In the genomic region with DNA sequence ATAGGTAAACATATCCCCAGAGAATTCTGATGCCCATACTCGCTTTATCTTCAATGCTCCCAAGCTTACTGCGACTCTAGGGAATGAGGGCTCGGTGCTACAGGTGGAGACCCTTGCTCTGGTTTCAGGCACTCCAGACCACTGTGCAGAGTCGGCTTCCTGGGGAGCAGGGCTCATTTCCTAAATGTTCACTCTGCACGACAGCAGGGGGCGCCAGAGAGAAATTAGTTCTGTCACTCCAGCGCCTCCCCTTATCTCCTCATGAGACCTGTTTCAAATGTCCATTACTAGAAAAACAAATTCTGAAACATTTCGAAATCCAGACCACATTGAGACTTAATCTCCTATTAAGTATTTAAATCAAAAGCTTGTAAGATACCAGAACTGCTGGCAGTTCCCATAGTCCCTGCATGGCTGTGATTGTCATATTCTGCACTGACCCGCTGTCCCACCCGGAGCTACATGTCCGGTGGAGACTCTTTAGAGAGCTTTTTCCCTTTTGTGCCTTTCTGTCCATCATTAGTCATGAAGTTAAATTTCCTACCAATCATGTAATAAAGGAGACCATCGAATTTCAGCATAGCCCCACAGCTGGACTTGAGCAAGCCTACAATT, we compare ENCODE assay signal across 7 cellular contexts. TPM values are rescaled to one million over a fixed set of nuclear protein-coding genes. Genes with fewer than 3 reads are reported as not detected.
DNase-seq lines count a peak whose midpoint lies in the region; ATAC-seq and TF ChIP-seq lines count a peak whose summit lies in the region.

No MANE protein-coding gene starts in this region.

- no peak overlapping the region for H3K18ac ChIP-seq in IMR-90 (ENCODE audit: low read depth, low read length)

- peak; percentile 89 for ATAC-seq in IMR-90 (ENCODE audit: low read depth)
- peak; percentile 76 for ATAC-seq in activated naive CD8-positive, alpha-beta T cell treated with anti-CD3 and anti-CD28 coated beads, Interleukin-2, amount 10 ng/mL, durations not matched to agents 7 days and 5 days (ENCODE audit: low read depth)

- no peaks in the 10 kb centered on the region for H3K27me3 Mint-ChIP-seq in activated naive CD8-positive, alpha-beta T cell treated with anti-CD3 and anti-CD28 coated beads, Interleukin-2, amount 10 ng/mL, durations not matched to agents 7 days and 5 days

- H3K27me3 ChIP-seq in IMR-90 (ENCODE audit: control insufficient read depth, insufficient read depth, low read length) = no peaks in the 10 kb centered on the region
- H3K27me3 ChIP-seq in cardiac muscle cell = no peaks in the 10 kb centered on the region
- no peaks in the 10 kb centered on the region for H3K27me3 ChIP-seq in vagina

- no peak overlapping the region for H3K14ac ChIP-seq in IMR-90 (replicated peaks; ENCODE audit: low read depth, low read length)

- CTCF ChIA-PET in IMR-90 (lab: Yijun Ruan, JAX) = interaction anchor here (0.6 to 1.5 kb wide), 9 partner anchors 8 to 1611 kb away, joined by 3 to 5 read pairs (median 3); no protein-coding TSS in a partner anchor

- H3K27ac ChIP-seq in IMR-90 (ENCODE audit: insufficient read depth, low read length) = no peak overlapping the region
- no peak overlapping the region for H3K27ac ChIP-seq in cardiac muscle cell
- H3K27ac ChIP-seq in vagina = no peak overlapping the region

- no peak overlapping the region for H3K4me3 ChIP-seq in IMR-90 (ENCODE audit: insufficient read depth, low read depth, low read length)
- H3K4me3 ChIP-seq in cardiac muscle cell = no peak overlapping the region
- H3K4me3 ChIP-seq in vagina = no peak overlapping the region

- in situ Hi-C loops in IMR-90 (cut with MboI; ENCODE audit: low sequenced_read_pairs) = no loop called here

- intact Hi-C loops in IMR-90 (cut with micrococcal nuclease) (loop anchor here (2.0 to 10.0 kb wide), 5 partner anchors 53 to 905 kb away; a partner anchor contains a TSS), posterior vena cava (cut with DNase I) (loop anchor here in 1 of 2 donors (10.0 kb wide), 1 partner anchor 835 kb away; no protein-coding TSS in a partner anchor), vagina (cut with DNase I) (no loop called here)

- H2AK5ac ChIP-seq in IMR-90 (ENCODE audit: low read depth, low read length) = no peak overlapping the region

- no peaks in the 10 kb centered on the region for H3K9me1 ChIP-seq in IMR-90 (ENCODE audit: insufficient read depth, low read length)

- H2AK9ac ChIP-seq in IMR-90 (replicated peaks; ENCODE audit: low read depth, low read length, poor library complexity) = no peak overlapping the region

- no peak overlapping the region for H3K56ac ChIP-seq in IMR-90 (ENCODE audit: extremely low read depth, insufficient read depth, low read length)

- H3K4me2 ChIP-seq in IMR-90 (ENCODE audit: low read depth, low read length) = no peak overlapping the region

- no peak overlapping the region for H3K23ac ChIP-seq in IMR-90 (ENCODE audit: low read depth, low read length)

- no peak overlapping the region; the same call in 1 of the 2 replicates for H2BK120ac ChIP-seq in IMR-90 (ENCODE audit: low read depth, low read length)

- no peak overlapping the region for H4K91ac ChIP-seq in IMR-90 (ENCODE audit: insufficient read depth, low read depth, low read length)

- peak; percentile 77 for TF ChIP-seq CTCF in GM12874 (IDR thresholded peaks at IDR 0.05; ENCODE audit: insufficient read depth, low read depth, low read length)
- peak; percentile 77 for TF ChIP-seq CTCF in IMR-90 (conservative IDR thresholded peaks at IDR 0.05; ENCODE audit: low read depth, low read length)
- TF ChIP-seq CTCF in cardiac muscle cell (IDR thresholded peaks at IDR 0.05; ENCODE audit: low read depth, low read length) = peak; percentile 80
- TF ChIP-seq CTCF in vagina (IDR thresholded peaks at IDR 0.05) = peak; percentile 51 to 78 (median 62)

- peak overlapping the region in 1 of 2 experiments; percentile 73; a peak in 1 of 4 replicates for H4K8ac ChIP-seq in IMR-90 (ENCODE audit: low read depth in 2 of 2, low read length in 2 of 2)

- H3K4me1 Mint-ChIP-seq in activated naive CD8-positive, alpha-beta T cell treated with anti-CD3 and anti-CD28 coated beads, Interleukin-2, amount 10 ng/mL, durations not matched to agents 7 days and 5 days = peaks cover 32% of the 10 kb centered on the region

- H3K4me1 ChIP-seq in IMR-90 (ENCODE audit: control insufficient read depth, insufficient read depth, low read length) (peaks cover 12% of the 10 kb centered on the region), cardiac muscle cell (ENCODE audit: low read depth) (peaks cover 22% of the 10 kb centered on the region), vagina (peaks cover 7% of the 10 kb centered on the region)

- TF ChIP-seq POLR2A in IMR-90 (IDR thresholded peaks at IDR 0.05; ENCODE audit: low read depth, low read length) (no peak), vagina (IDR thresholded peaks at IDR 0.05) (no peak)

- H2BK15ac ChIP-seq in IMR-90 (ENCODE audit: low read depth, low read length) = peak overlapping the region; percentile 81; the same call in 2 of the 3 replicates

- H2BK5ac ChIP-seq in IMR-90 (ENCODE audit: low read depth, low read length, poor library complexity, severe bottlenecking) = no peak overlapping the region

- dilution Hi-C loops in IMR-90 (cut with HindIII; ENCODE audit: low sequenced_read_pairs, unreplicated experiment) = no loop called here

- H3K4me3 Mint-ChIP-seq in activated naive CD8-positive, alpha-beta T cell treated with anti-CD3 and anti-CD28 coated beads, Interleukin-2, amount 10 ng/mL, durations not matched to agents 7 days and 5 days = no peak overlapping the region

- no peak overlapping the region for H4K5ac ChIP-seq in IMR-90 (ENCODE audit: low read depth, low read length)

- H3K36me3 ChIP-seq in IMR-90 (ENCODE audit: control insufficient read depth, insufficient read depth, low read length) (no peaks in the 10 kb centered on the region), cardiac muscle cell (no peaks in the 10 kb centered on the region), vagina (no peaks in the 10 kb centered on the region)

- H4K20me1 ChIP-seq in IMR-90 (ENCODE audit: insufficient read depth, low read length) = no peaks in the 10 kb centered on the region

- peak overlapping the region; percentile 69 for H2AFZ ChIP-seq in IMR-90 (replicated peaks; ENCODE audit: low read length, poor library complexity)

- BruUV-seq in IMR-90 (replicated peaks; lab: Mats Ljungman, UMichigan) = no TSS peak

- POLR2A ChIA-PET in IMR-90 (lab: Charles Lee; ENCODE audit: unreplicated experiment) = no interaction called here
- POLR2A ChIA-PET in activated naive CD8-positive, alpha-beta T cell treated with anti-CD3 and anti-CD28 coated beads, Interleukin-2, amount 10 ng/mL, durations not matched to agents 7 days and 5 days (lab: Charles Lee) = no interaction called here

- peaks cover 26% of the 10 kb centered on the region for H3K36me3 Mint-ChIP-seq in activated naive CD8-positive, alpha-beta T cell treated with anti-CD3 and anti-CD28 coated beads, Interleukin-2, amount 10 ng/mL, durations not matched to agents 7 days and 5 days

- peak overlapping the region; percentile 67 for H3K27ac Mint-ChIP-seq in activated naive CD8-positive, alpha-beta T cell treated with anti-CD3 and anti-CD28 coated beads, Interleukin-2, amount 10 ng/mL, durations not matched to agents 7 days and 5 days

- TF ChIP-seq RAD21 in IMR-90 (IDR thresholded peaks at IDR 0.05; ENCODE audit: low read length) = peak; percentile 71

- no peak overlapping the region; the same call in 1 of the 2 replicates for H3K4ac ChIP-seq in IMR-90 (ENCODE audit: low read depth, low read length)

- WGBS in IMR-90 (ENCODE audit: extremely low coverage in 2 of 2, insufficient read length in 1 of 2), 2 experiments = 0% methylated on average over 1 of the region's 12 CpGs; no CpG with 5 or more reads in 1 of the 2 experiments

- DNase-seq in IMR-90 (peak; percentile 69), SKM-1 treated with dmso at 0.1 percent for 144 hours (lab: John Stamatoyannopoulos, UW; ENCODE audit: unreplicated experiment) (peak; percentile 53), cardiac muscle cell (ENCODE audit: low read depth in 1 of 2, low spot score in 1 of 2) (peak; percentile 84 to 85), posterior vena cava (ENCODE audit: low spot score) (peak; percentile 87), vagina (ENCODE audit: extremely low spot score in 2 of 2) (no peak)
- DNase-seq in activated naive CD8-positive, alpha-beta T cell treated with anti-CD3 and anti-CD28 coated beads, Interleukin-2, amount 10 ng/mL, durations not matched to agents 7 days and 5 days = peak; percentile 81

- H3K9me3 ChIP-seq in IMR-90 (ENCODE audit: control insufficient read depth, insufficient read depth, low read length) (no peaks in the 10 kb centered on the region), cardiac muscle cell (ENCODE audit: low read depth) (no peaks in the 10 kb centered on the region), vagina (no peaks in the 10 kb centered on the region)

- H2BK20ac ChIP-seq in IMR-90 (ENCODE audit: low read depth, low read length) = peak overlapping the region; percentile 53; the same call in 1 of the 2 replicates

- no peaks in the 10 kb centered on the region for H3K79me1 ChIP-seq in IMR-90 (ENCODE audit: low read depth in 1 of 2, low read length in 2 of 2)

- H3K9ac ChIP-seq in IMR-90 (ENCODE audit: low read depth, low read length) = no peak overlapping the region

- H3K9me3 Mint-ChIP-seq in activated naive CD8-positive, alpha-beta T cell treated with anti-CD3 and anti-CD28 coated beads, Interleukin-2, amount 10 ng/mL, durations not matched to agents 7 days and 5 days = no peaks in the 10 kb centered on the region

RNA-seq across cellular contexts. Expression of a gene that starts 22.4 kb away (rescaled TPM):
- 0.90 and 1.1 TPM in 2 replicates for total RNA-seq in IMR-90 (2012; rRNA removed)
- 1.0 and 1.6 TPM in 2 replicates for polyA plus RNA-seq in IMR-90 (2012; rRNA removed)
- 0.41 and 0.70 TPM in 2 replicates for polyA plus RNA-seq in IMR-90 (2012; cell fraction: cytosol; rRNA removed)
- 0.45 and 3.4 TPM in 2 replicates for polyA plus RNA-seq in IMR-90 (2012; cell fraction: nucleus; rRNA removed; ENCODE audit: low replicate concordance)
- 10 to 100 TPM; 84.9 to 95.5 TPM for total RNA-seq in activated naive CD8-positive, alpha-beta T cell treated with anti-CD3 and anti-CD28 coated beads, Interleukin-2, amount 10 ng/mL, durations not matched to agents 7 days and 5 days
- total RNA-seq in cardiac muscle cell = 8.3 and 11.8 TPM in 2 replicates
- polyA plus RNA-seq in cardiac muscle cell = 11.1 and 11.9 TPM in 2 replicates
- total RNA-seq in posterior vena cava = 10 to 100 TPM in 1 of 2 donors, 1 to 10 TPM in 1; 8.3 to 10.4 TPM
- 4.9 TPM for total RNA-seq in vagina

RNA-seq across cellular contexts. Expression of a gene that starts 53.7 kb away (rescaled TPM):
- total RNA-seq in IMR-90 (2012; rRNA removed) = 7.0 and 12.5 TPM in 2 replicates
- polyA plus RNA-seq in IMR-90 (2012; rRNA removed) = 22.0 and 28.9 TPM in 2 replicates
- polyA plus RNA-seq in IMR-90 (2012; cell fraction: cytosol; rRNA removed) = 4.2 and 6.8 TPM in 2 replicates
- polyA plus RNA-seq in IMR-90 (2012; cell fraction: nucleus; rRNA removed; ENCODE audit: low replicate concordance) = 3.5 and 6.9 TPM in 2 replicates
- total RNA-seq in activated naive CD8-positive, alpha-beta T cell treated with anti-CD3 and anti-CD28 coated beads, Interleukin-2, amount 10 ng/mL, durations not matched to agents 7 days and 5 days = 10 to 100 TPM; 12.5 to 15.7 TPM
- 0.88 and 1.0 TPM in 2 replicates for total RNA-seq in cardiac muscle cell
- 3.9 and 5.2 TPM in 2 replicates for polyA plus RNA-seq in cardiac muscle cell
- total RNA-seq in posterior vena cava = 10 to 100 TPM; 10.8 to 17.0 TPM
- 4.7 TPM for total RNA-seq in vagina

Comparison
In these comparisons a context has a peak if more than half of its experiments do, and no peak if none do; other contexts are left out.
1. DNase-seq: peak in IMR-90 (single experiment), SKM-1 treated with dmso at 0.1 percent for 144 hours (single experiment), activated naive CD8-positive, alpha-beta T cell treated with anti-CD3 and anti-CD28 coated beads, Interleukin-2, amount 10 ng/mL, durations not matched to agents 7 days and 5 days (single experiment), cardiac muscle cell (2 of 2) and posterior vena cava (single experiment); none in vagina (0 of 2).
2. Peak in every context shown above with its lines, with median percentiles within 50 percentile points of each other: CTCF ChIP-seq.